ENCODE assay signal across 15 cellular contexts in genomic region chr22:20245577-20246367, GRCh38. TPM values are rescaled to one million over a fixed set of nuclear protein-coding genes. Genes with fewer than 3 reads are reported as not detected.
DNase-seq lines count a peak whose midpoint lies in the region; ATAC-seq, FAIRE-seq and TF ChIP-seq lines count a peak whose summit lies in the region.
"Had no signal": no experiment of that assay in that cellular context is flagged by ENCODE, and none has a peak within 500 bp of the region (broad histone marks: within the 10 kb centered on the region; RNA-seq: fewer than 3 reads in every experiment).

No MANE protein-coding gene starts in this region.

- peaks cover 2% of the 10 kb centered on the region for H3K36me3 Mint-ChIP-seq in neural crest cell (ENCODE audit: low read depth)

- POLR2A ChIA-PET in RWPE1 (lab: Yijun Ruan, JAX; ENCODE audit: low non-redundant PET) = no interaction called here

- peak; percentile 11 for FAIRE-seq in GM19239 (lab: Jason Lieb, UNC)
- FAIRE-seq: HTR-8/SVneo had no signal

- peak overlapping the region; percentile 79 for H3K27ac Mint-ChIP-seq in neural crest cell (ENCODE audit: unreplicated experiment)

- H3K9me3 ChIP-seq in right cardiac atrium (ENCODE audit: control insufficient read depth, low read length) = no peaks in the 10 kb centered on the region
- H3K9me3 ChIP-seq: colonic mucosa, upper lobe of left lung had no signal

- intact Hi-C loops in dorsolateral prefrontal cortex (cut with DNase I) (no loop called here), right cardiac atrium (cut with DNase I) (no loop called here)

- ATAC-seq in GM19324 (IDR thresholded peaks at IDR 0.05; ENCODE audit: low FRiP score, unreplicated experiment) (no peak), right cardiac atrium (no peak)

- DNase-seq in GM19239 (ENCODE audit: insufficient read length, low spot score) (no peak), RWPE1 (ENCODE audit: low spot score) (no peak), dorsolateral prefrontal cortex (no peak), neural crest cell (ENCODE audit: low read depth, low spot score) (no peak), GM20000 (ENCODE audit: low spot score) (no peak), AML-193 (lab: John Stamatoyannopoulos, UW) (no peak), right cardiac atrium (no peak)
- DNase-seq: Calu3, colonic mucosa, NCI-H1436, NCI-H526 treated with DMSO at 0.1 percent for 48 hours had no signal

- peak overlapping the region; percentile 36 for H3K4me3 Mint-ChIP-seq in neural crest cell

- H3K4me1 ChIP-seq in right cardiac atrium (ENCODE audit: control insufficient read depth, insufficient read depth, low read length) = peaks cover 13% of the 10 kb centered on the region
- H3K4me1 ChIP-seq: colonic mucosa had no signal

- 0 out of 2 replicates have a peak overlapping the region, but pooled peaks have one; percentile 5 for H3K27ac ChIP-seq in RWPE1
- H3K27ac ChIP-seq in dorsolateral prefrontal cortex = peak overlapping the region in 56 of 59 donors; percentile 39 to 97 (median 86)
- H3K27ac ChIP-seq in right cardiac atrium (ENCODE audit: low read length) = no peak overlapping the region
- H3K27ac ChIP-seq: colonic mucosa, VCaP had no signal

- H3K9me3 Mint-ChIP-seq in neural crest cell = no peaks in the 10 kb centered on the region

- peak overlapping the region in 3 of 59 donors; percentile 12 to 30 (median 16) for H3K4me3 ChIP-seq in dorsolateral prefrontal cortex
- H3K4me3 ChIP-seq in right cardiac atrium (ENCODE audit: low read length) = no peak overlapping the region
- H3K4me3 ChIP-seq: colonic mucosa, upper lobe of left lung had no signal

- peaks cover 43% of the 10 kb centered on the region for H3K4me1 Mint-ChIP-seq in neural crest cell

- TF ChIP-seq CTCF in RWPE1 (conservative IDR thresholded peaks at IDR 0.05; ENCODE audit: low read depth) (no peak), dorsolateral prefrontal cortex (IDR thresholded peaks at IDR 0.05 in 54 of 56, conservative IDR thresholded peaks at IDR 0.05 in 2 of 56; ENCODE audit: low read depth in 1 of 56, partially characterized antibody in 56 of 56) (no peak), neural crest cell (conservative IDR thresholded peaks at IDR 0.05) (no peak), GM20000 (IDR thresholded peaks at IDR 0.05; ENCODE audit: extremely low read depth, missing control alignments) (no peak)

- H3K27me3 ChIP-seq in dorsolateral prefrontal cortex (no peaks in the 10 kb centered on the region), right cardiac atrium (ENCODE audit: control insufficient read depth, insufficient read depth) (no peaks in the 10 kb centered on the region)
- H3K27me3 ChIP-seq: colonic mucosa, upper lobe of left lung had no signal

- CTCF ChIA-PET in RWPE1 (lab: Yijun Ruan, JAX) = no interaction called here

- 89% methylated on average over 14 of the region's 14 CpGs for WGBS in right cardiac atrium

- no peaks in the 10 kb centered on the region for H3K27me3 Mint-ChIP-seq in neural crest cell (ENCODE audit: low read depth)

RNA-seq across cellular contexts. Expression of gene RTN4R, which starts 22.3 kb away (rescaled TPM):
- total RNA-seq in dorsolateral prefrontal cortex (10 to 100 TPM; 14.5 to 68.2 (median 38.9) TPM), neural crest cell (17.9 and 19.0 TPM in 2 replicates), right cardiac atrium (1 to 10 TPM in 3 of 4 donors, under 1 TPM in 1; 0.56 to 1.9 (median 1.2) TPM)
- polyA plus RNA-seq in right cardiac atrium = 1.1 TPM
